ENCODE assay signal across 8 cellular contexts in the genomic region with DNA sequence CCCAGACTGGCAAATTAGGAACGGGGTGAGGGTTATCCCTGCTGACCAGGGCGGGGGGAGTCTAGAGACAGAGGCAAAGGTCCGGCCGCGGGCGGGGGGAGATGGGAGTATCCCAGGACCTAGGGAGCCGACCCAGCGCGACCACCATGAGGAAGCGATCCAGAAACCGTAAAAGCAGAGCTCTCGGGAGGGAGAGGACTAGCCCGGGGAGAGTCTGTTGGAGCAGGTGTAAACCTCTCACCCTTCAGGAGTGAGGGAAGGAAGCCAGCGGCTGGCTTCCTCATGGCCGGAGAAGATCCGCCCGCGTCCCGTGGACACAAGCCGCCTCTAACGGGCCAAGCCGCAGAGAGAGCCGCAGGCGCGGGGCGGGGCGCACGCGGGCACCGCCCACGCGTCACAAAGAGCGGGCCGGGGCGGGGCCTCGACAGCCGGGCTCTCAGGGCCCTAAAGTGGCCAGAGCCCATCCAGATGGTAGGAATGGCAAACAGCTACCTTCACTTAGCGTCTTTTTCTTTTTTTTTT. TPM values are rescaled to one million over a fixed set of nuclear protein-coding genes. Genes with fewer than 3 reads are reported as not detected.
A peak's percentile ranks its signal among the peaks of the same experiment; 100 is the strongest.
DNase-seq lines count a peak whose midpoint lies in the region; ATAC-seq and TF ChIP-seq lines count a peak whose summit lies in the region.

ACRBP (minus strand) TSS at position 350 of the 522 bp plus-strand sequence; CDS start at position 284, 66 bp downstream.

- H3K27ac Mint-ChIP-seq in H9: peak within 1 kb of the TSS in 2 of 3 experiments; percentile 66 to 80; a peak in 4 of 7 replicates
- H3K27ac Mint-ChIP-seq in activated T-cell treated with anti-CD3 and anti-CD28 coated beads, Interleukin-2, amount 50 U/mL, for 72 hours: peak within 1 kb of the TSS; percentile 27
- peak within 1 kb of the TSS; percentile 67 to 86 for H3K27ac Mint-ChIP-seq in natural killer cell
- H3K27ac Mint-ChIP-seq in osteocyte (ENCODE audit: unreplicated experiment): no peak within 1 kb of the TSS

- peak within 1 kb of the TSS; percentile 78 to 89 for H3K4me3 Mint-ChIP-seq in H9
- H3K4me3 Mint-ChIP-seq in activated T-cell treated with anti-CD3 and anti-CD28 coated beads, Interleukin-2, amount 50 U/mL, for 72 hours: peak within 1 kb of the TSS; percentile 77 to 81
- peak within 1 kb of the TSS; percentile 83 for H3K4me3 Mint-ChIP-seq in natural killer cell
- no peak within 1 kb of the TSS for H3K4me3 Mint-ChIP-seq in osteocyte (ENCODE audit: unreplicated experiment)

- no peak within 1 kb of the TSS for H3K56ac ChIP-seq in H9 (ENCODE audit: insufficient read length, low read depth, low read length)

- WGBS in H9 (ENCODE audit: extremely low coverage, insufficient read length, low lambda C conversion rate): no CpG with 5 or more reads among the region's 38 CpGs
- WGBS in urinary bladder: 5% methylated on average over 38 of the region's 38 CpGs

- H2BK120ac ChIP-seq in H9 (ENCODE audit: low read depth, low read length, poor library complexity, severe bottlenecking): no peak within 1 kb of the TSS

- H3K36me3 ChIP-seq in urinary bladder (ENCODE audit: insufficient read depth): peaks cover 2% of the 10 kb centered on the region

- DNase-seq in Ammon's horn (ENCODE audit: low spot score) (peak; percentile 78), H9 (peak; percentile 86), fibroblast of villous mesenchyme (ENCODE audit: low read depth) (peak; percentile 57), natural killer cell (peak; percentile 47), osteocyte (ENCODE audit: extremely low spot score, unreplicated experiment) (no peak)
- peak; percentile 54 to 69 for DNase-seq in activated T-cell treated with anti-CD3 and anti-CD28 coated beads, Interleukin-2, amount 50 U/mL, for 72 hours

- ATAC-seq in activated T-cell treated with anti-CD3 and anti-CD28 coated beads, Interleukin-2, amount 50 U/mL, for 72 hours (replicated peaks in 1 of 2): peak; percentile 80 to 93
- ATAC-seq in natural killer cell: peak; percentile 79 to 93 (median 92)
- ATAC-seq in GM18873 (IDR thresholded peaks at IDR 0.05; ENCODE audit: low FRiP score, unreplicated experiment): no peak

- H4K8ac ChIP-seq in H9 (replicated peaks; ENCODE audit: insufficient read length, low read depth, low read length): no peak within 1 kb of the TSS

- H3K36me3 Mint-ChIP-seq in H9 (ENCODE audit: insufficient read depth in 1 of 3, low read depth in 3 of 3) (peaks cover 9 to 25% (median 20%) of the 10 kb centered on the region in 3 experiments), natural killer cell (peaks cover 4% of the 10 kb centered on the region), osteocyte (ENCODE audit: unreplicated experiment) (peaks cover 29% of the 10 kb centered on the region)
- peaks cover 12 to 25% of the 10 kb centered on the region in 2 donors for H3K36me3 Mint-ChIP-seq in activated T-cell treated with anti-CD3 and anti-CD28 coated beads, Interleukin-2, amount 50 U/mL, for 72 hours (ENCODE audit: insufficient read depth in 2 of 2)

- no peak within 1 kb of the TSS for H2AFZ ChIP-seq in H9 (ENCODE audit: low read length)

- no peak within 1 kb of the TSS for H2BK20ac ChIP-seq in H9 (ENCODE audit: low read depth, low read length, poor library complexity, severe bottlenecking)

- 0 out of 2 replicates have a peak within 1 kb of the TSS, but pooled peaks have one; percentile 76 for H3K14ac ChIP-seq in H9 (ENCODE audit: insufficient read depth, low read length)

- H3K4me1 Mint-ChIP-seq in H9 (peaks cover 14 to 21% of the 10 kb centered on the region in 2 experiments), natural killer cell (peaks cover 7 to 11% of the 10 kb centered on the region in 2 donors), osteocyte (ENCODE audit: unreplicated experiment) (peaks cover 2% of the 10 kb centered on the region)
- H3K4me1 Mint-ChIP-seq in activated T-cell treated with anti-CD3 and anti-CD28 coated beads, Interleukin-2, amount 50 U/mL, for 72 hours (ENCODE audit: low read depth): peaks cover 16% of the 10 kb centered on the region

- no peaks in the 10 kb centered on the region for H3K79me1 ChIP-seq in H9 (ENCODE audit: insufficient read depth, low read depth, low read length, poor library complexity, severe bottlenecking)

- H3K9me3 ChIP-seq in H9 (ENCODE audit: control insufficient read depth, low read depth, low read length): no peaks in the 10 kb centered on the region

- no peak within 1 kb of the TSS for H2BK12ac ChIP-seq in H9 (ENCODE audit: insufficient read length, low read depth, low read length)

- H3K4me1 ChIP-seq in H9 (ENCODE audit: insufficient read depth, low read length): no peaks in the 10 kb centered on the region; the same call in 1 of the 2 replicates
- H3K4me1 ChIP-seq in urinary bladder (ENCODE audit: insufficient read depth): peaks cover 1% of the 10 kb centered on the region

- H3K18ac ChIP-seq in H9 (ENCODE audit: insufficient read length, low read depth, low read length): no peak within 1 kb of the TSS

- peak within 1 kb of the TSS; percentile 62 for H3K4me2 ChIP-seq in H9 (ENCODE audit: insufficient read depth, insufficient read length, low read length)

- H4K5ac ChIP-seq in H9 (ENCODE audit: insufficient read length, low read depth, low read length): no peak within 1 kb of the TSS

- H2BK5ac ChIP-seq in H9 (ENCODE audit: insufficient read length, low read length): no peak within 1 kb of the TSS

- H3K23ac ChIP-seq in H9 (ENCODE audit: insufficient read length, low read depth, low read length): no peak within 1 kb of the TSS

- no peak within 1 kb of the TSS for H3T11ph ChIP-seq in H9 (ENCODE audit: low read length)

- no peak within 1 kb of the TSS for H4K91ac ChIP-seq in H9 (ENCODE audit: insufficient read length, low read depth, low read length)

- intact Hi-C loops in natural killer cell (cut with micrococcal nuclease): no loop called here

- no peaks in the 10 kb centered on the region; the same call in 1 of the 2 replicates for H3K27me3 ChIP-seq in H9 (ENCODE audit: insufficient read depth, low read length)

- H4K20me1 ChIP-seq in H9 (ENCODE audit: control insufficient read depth, insufficient read depth, insufficient read length): no peaks in the 10 kb centered on the region

- TF ChIP-seq CTCF in H9 (conservative IDR thresholded peaks at IDR 0.05) (no peak), fibroblast of villous mesenchyme (IDR thresholded peaks at IDR 0.05; ENCODE audit: insufficient read depth, low read depth, low read length) (no peak), natural killer cell (IDR thresholded peaks at IDR 0.05) (no peak), osteocyte (IDR thresholded peaks at IDR 0.05) (no peak)

- H3K9ac ChIP-seq in H9 (ENCODE audit: extremely low read depth, insufficient read length, low read length): no peak within 1 kb of the TSS

- H3K4me3 ChIP-seq in fibroblast of villous mesenchyme (ENCODE audit: low read depth, low read length) (peak within 1 kb of the TSS; percentile 49), urinary bladder (ENCODE audit: low read depth, low read length) (peak within 1 kb of the TSS; percentile 32)

- H3K27ac ChIP-seq in H9 (ENCODE audit: insufficient read length, low read depth, low read length) (no peak within 1 kb of the TSS), urinary bladder (ENCODE audit: low read depth) (no peak within 1 kb of the TSS)

- no peak within 1 kb of the TSS for H3K4ac ChIP-seq in H9 (ENCODE audit: low read depth, low read length)

- peaks cover 31% of the 10 kb centered on the region for H3K27me3 Mint-ChIP-seq in H9 (ENCODE audit: low read depth)
- peaks cover under 1% of the 10 kb centered on the region for H3K27me3 Mint-ChIP-seq in activated T-cell treated with anti-CD3 and anti-CD28 coated beads, Interleukin-2, amount 50 U/mL, for 72 hours (ENCODE audit: low read depth)
- no peaks in the 10 kb centered on the region for H3K27me3 Mint-ChIP-seq in natural killer cell (ENCODE audit: low read depth in 2 of 2)
- peaks cover 7% of the 10 kb centered on the region for H3K27me3 Mint-ChIP-seq in osteocyte (ENCODE audit: unreplicated experiment)

- H2AK5ac ChIP-seq in H9 (ENCODE audit: insufficient read length, low read length): no peak within 1 kb of the TSS

- H3K9me3 Mint-ChIP-seq in H9 (no peaks in the 10 kb centered on the region), natural killer cell (no peaks in the 10 kb centered on the region), osteocyte (ENCODE audit: unreplicated experiment) (no peaks in the 10 kb centered on the region)
- H3K9me3 Mint-ChIP-seq in activated T-cell treated with anti-CD3 and anti-CD28 coated beads, Interleukin-2, amount 50 U/mL, for 72 hours: peaks cover 4 to 9% of the 10 kb centered on the region in 2 donors

- no peaks in the 10 kb centered on the region for H3K79me2 ChIP-seq in H9 (ENCODE audit: insufficient read depth, low read length)

- H2BK15ac ChIP-seq in H9 (ENCODE audit: low read depth, low read length): no peak within 1 kb of the TSS

- H3K23me2 ChIP-seq in H9 (ENCODE audit: insufficient read length, low read depth, low read length, poor library complexity, severe bottlenecking): peaks cover 4% of the 10 kb centered on the region

RNA-seq across cellular contexts. Expression of gene ACRBP, which starts in this region (rescaled TPM):
- total RNA-seq in H9 (2021) (1.3 and 1.9 TPM in 2 replicates), fibroblast of villous mesenchyme (0.64 TPM in 1 of 2 replicates, not detected in the other), natural killer cell (10 to 100 TPM in 1 of 3 donors, 1 to 10 TPM in 2; 2.1 to 12.2 (median 4.7) TPM), urinary bladder (1.1 TPM), osteocyte (0.73 and 1.0 TPM in 2 replicates)
- 1 to 10 TPM; 5.2 to 6.1 TPM for total RNA-seq in activated T-cell treated with anti-CD3 and anti-CD28 coated beads, Interleukin-2, amount 50 U/mL, for 72 hours
- polyA plus RNA-seq in urinary bladder: 1.0 TPM

Comparison
In these comparisons a context has a peak if more than half of its experiments do, and no peak if none do; other contexts are left out.
1. Peak in DNase-seq and H3K4me3 ChIP-seq in fibroblast of villous mesenchyme; RNA of the gene not detected or under 1 TPM.